24 cellular contexts compared by ENCODE assay signal in the genomic region with DNA sequence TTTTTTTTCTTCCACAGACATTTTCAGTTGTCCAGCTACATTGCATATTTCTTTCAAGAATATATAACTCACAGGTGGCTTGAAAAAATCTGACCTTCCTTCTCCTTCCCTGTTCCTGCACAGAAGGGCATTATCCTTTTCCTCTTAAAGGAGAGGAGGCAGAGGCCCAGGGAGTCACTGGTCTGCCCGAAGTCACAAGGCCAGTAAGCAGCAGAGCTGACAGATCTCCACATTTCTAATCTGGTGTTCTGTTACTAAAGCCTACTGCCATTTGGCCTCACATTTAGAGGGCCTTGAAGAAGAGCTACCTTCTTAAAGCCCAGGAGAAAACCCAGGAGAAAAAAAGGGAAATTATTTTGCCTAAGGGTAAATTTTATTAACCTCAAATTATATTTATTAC. TPM values are rescaled to one million over a fixed set of nuclear protein-coding genes. Genes with fewer than 3 reads are reported as not detected.
DNase-seq lines count a peak whose midpoint lies in the region; ATAC-seq, FAIRE-seq and TF ChIP-seq lines count a peak whose summit lies in the region.
"Had no signal": no experiment of that assay in that cellular context is flagged by ENCODE, and none has a peak within 500 bp of the region (broad histone marks: within the 10 kb centered on the region; RNA-seq: fewer than 3 reads in every experiment).

No MANE protein-coding gene starts in this region.

- no peak overlapping the region for H3K4me3 ChIP-seq in K562
- no peak overlapping the region for H3K4me3 ChIP-seq in retinal pigment epithelial cell (ENCODE audit: low read length)
- H3K4me3 ChIP-seq in vagina: no peak overlapping the region
- H3K4me3 ChIP-seq: SK-N-MC had no signal

- TF ChIP-seq POLR2A in K562 (conservative IDR thresholded peaks at IDR 0.05): no peak
- TF ChIP-seq POLR2A in vagina (IDR thresholded peaks at IDR 0.05): no peak

- no peaks in the 10 kb centered on the region for H4K20me1 ChIP-seq in K562 (replicated peaks; ENCODE audit: control insufficient read depth, insufficient read depth, low read length)

- no peak overlapping the region for H3K4me2 ChIP-seq in K562 (ENCODE audit: insufficient read depth, low read length)

- no peak for FAIRE-seq in K562 (lab: Jason Lieb, UNC)
- FAIRE-seq: GM19239 had no signal

- peaks cover 6 to 43% of the 10 kb centered on the region in 2 experiments; a peak in 4 of 5 replicates for H3K4me1 ChIP-seq in K562 (replicated peaks in 1 of 2; ENCODE audit: control insufficient read depth in 2 of 2, insufficient read depth in 2 of 2, low read length in 2 of 2)
- H3K4me1 ChIP-seq in vagina: peaks cover 39% of the 10 kb centered on the region

- TF ChIP-seq CTCF in K562 (IDR thresholded peaks at IDR 0.05 in 2 of 3, conservative IDR thresholded peaks at IDR 0.05 in 1 of 3; ENCODE audit: insufficient read depth in 2 of 3, low read depth in 1 of 3, low read length in 3 of 3) (no peak), retinal pigment epithelial cell (conservative IDR thresholded peaks at IDR 0.05; ENCODE audit: low read depth, low read length) (no peak), vagina (IDR thresholded peaks at IDR 0.05) (no peak)

- H3K9me3 ChIP-seq in K562 (replicated peaks; ENCODE audit: control insufficient read depth, insufficient read depth, low read depth, low read length): no peaks in the 10 kb centered on the region
- H3K9me3 ChIP-seq in vagina: no peaks in the 10 kb centered on the region

- H3K79me2 ChIP-seq in K562 (ENCODE audit: control insufficient read depth, insufficient read depth, low read length): peaks cover 6% of the 10 kb centered on the region; the same call in 1 of the 3 replicates

- no peaks in the 10 kb centered on the region; the same call in 2 of the 3 replicates for H3K36me3 ChIP-seq in K562 (ENCODE audit: control insufficient read depth, insufficient read depth, low read length)
- H3K36me3 ChIP-seq in vagina: no peaks in the 10 kb centered on the region

- no peak overlapping the region for H3K9ac ChIP-seq in K562 (ENCODE audit: insufficient read depth in 1 of 2, low read depth in 2 of 2, low read length in 2 of 2)

- 0 out of 3 replicates have a peak overlapping the region, but pooled peaks have one; percentile 19 for H3K27ac ChIP-seq in K562 (ENCODE audit: extremely low read depth, low read depth, low read length)
- H3K27ac ChIP-seq in vagina: no peak overlapping the region
- H3K27ac ChIP-seq: C4-2B, RWPE1, SK-N-MC had no signal

- H2AFZ ChIP-seq in K562 (ENCODE audit: low read depth, low read length): no peak overlapping the region

- no peaks in the 10 kb centered on the region for H3K9me1 ChIP-seq in K562 (ENCODE audit: control insufficient read depth, insufficient read depth, low read length)

- CTCF ChIA-PET in K562 (lab: Yijun Ruan, JAX; ENCODE audit: low intra/inter-chr PET ratio): no interaction called here

- WGBS in K562 (ENCODE audit: insufficient coverage, low coverage, missing lambda C conversion rate): 13% methylated on average over 1 of the region's 1 CpG

- intact Hi-C loops in K562 (cut with micrococcal nuclease): loop anchor here (5.0 kb wide), 1 partner anchor 45 kb away; no protein-coding TSS in a partner anchor
- intact Hi-C loops in vagina (cut with DNase I): no loop called here

- TF ChIP-seq RAD21 in K562 (CRISPR knock-in tag; conservative IDR thresholded peaks at IDR 0.05 in 1 of 2, IDR thresholded peaks at IDR 0.05 in 1 of 2): no peak

- DNase-seq in NCI-H2171 treated with DMSO at 0.1 percent for 48 hours (lab: John Stamatoyannopoulos, UW): peak; percentile 16
- DNase-seq in NCI-H2171 (lab: John Stamatoyannopoulos, UW): no peak
- DNase-seq in K562 (ENCODE audit: extremely low read depth in 1 of 4, low spot score in 3 of 4): peak in 1 of 4 experiments; percentile 48
- DNase-seq in retinal pigment epithelial cell (ENCODE audit: low read depth): peak; percentile 22
- no peak for DNase-seq in amniotic stem cell (lab: John Stamatoyannopoulos, UW)
- no peak for DNase-seq in vagina (ENCODE audit: extremely low spot score in 2 of 2)
- DNase-seq: 8988T; Calu3; CD8-positive, alpha-beta memory T cell; DMS53; GF-D8; IMR-90; NCI-H1694; NCI-H2081; NCI-H446 treated with DMSO at 0.1 percent for 48 hours; NCI-H526 treated with DMSO at 0.1 percent for 48 hours; SHP77 treated with DMSO at 0.1 percent for 48 hours had no signal

- peak; percentile 45 for ATAC-seq in K562
- no peak for ATAC-seq in GM21515 (IDR thresholded peaks at IDR 0.05; ENCODE audit: unreplicated experiment)

- POLR2A ChIA-PET in K562 (lab: Yijun Ruan, JAX): interaction anchor here (2.2 to 6.1 kb wide), 3 partner anchors 11 to 35 kb away, joined by 7 to 37 read pairs (median 10); partner anchors contain the start of genes ENDOD1 and SRSF8

- no TSS peak for BruUV-seq in K562 (replicated peaks; lab: Mats Ljungman, UMichigan)

- no peak for TF ChIP-seq EP300 in K562 (IDR thresholded peaks at IDR 0.05; ENCODE audit: low read length)

- in situ Hi-C loops in K562 (cut with MboI): no loop called here

- H3K27me3 ChIP-seq in K562 (ENCODE audit: control insufficient read depth in 2 of 2, insufficient read depth in 2 of 2, low read length in 2 of 2) (no peaks in the 10 kb centered on the region), vagina (no peaks in the 10 kb centered on the region)

TF ChIP-seq in K562, 482 proteins besides CTCF, POLR2A, EP300 and RAD21 (continues in another document):
- TF ChIP-seq RFX1 (IDR thresholded peaks at IDR 0.05) (no peak), ZNF41 (CRISPR knock-in tag; conservative IDR thresholded peaks at IDR 0.05) (no peak), FOXK2 (conservative IDR thresholded peaks at IDR 0.05 in 1 of 2, IDR thresholded peaks at IDR 0.05 in 1 of 2; ENCODE audit: low read depth in 2 of 2) (no peak)

RNA-seq across cellular contexts. Expression of gene ENDOD1, which starts 12.3 kb away (rescaled TPM):
- total RNA-seq in K562 (2011; cell fraction: chromatin; rRNA removed; ENCODE audit: low replicate concordance): 11.0 and 14.5 TPM in 2 replicates
- 14.3 and 16.5 TPM in 2 replicates for total RNA-seq in K562 (2011; cell fraction: nucleolus; rRNA removed)
- 18.3 and 21.3 TPM in 2 replicates for total RNA-seq in K562 (2011; cell fraction: nucleoplasm; rRNA removed)
- 9.8 and 10.3 TPM in 2 replicates for total RNA-seq in K562 (2014; rRNA removed)
- 11.8 and 12.2 TPM in 2 replicates for total RNA-seq in K562 (2014; rRNA removed; fragmentation: Illumina TruSeq; extraction: Trizol)
- total RNA-seq in K562 (2015; rRNA removed; fragmentation: Illumina TruSeq; extraction: Trizol): 8.3 and 8.4 TPM in 2 replicates
- 9.7 and 10.5 TPM in 2 replicates for total RNA-seq in K562 (2021)
- polyA plus RNA-seq in K562 (2011; rRNA removed): 9.4 and 10.3 TPM in 2 replicates
- 5.9 and 8.7 TPM in 2 replicates for polyA plus RNA-seq in K562 (2011; cell fraction: cytosol; rRNA removed)
- 5.8 and 9.7 TPM in 2 replicates for polyA plus RNA-seq in K562 (2011; cell fraction: nucleus; rRNA removed)
- polyA plus RNA-seq in K562 (2012): 7.6 and 8.2 TPM in 2 replicates
- 8.1 and 9.3 TPM in 2 replicates for polyA plus RNA-seq in K562 (2014; fragmentation: Illumina TruSeq; extraction: Trizol)
- 1 to 10 TPM; 4.2 to 4.4 TPM for polyA plus RNA-seq in K562 (2014; fragmentation: Nextera tagmentation; extraction: Ambion mirVana)
- polyA plus RNA-seq in K562 (2014; rRNA removed): 5.1 and 5.2 TPM in 2 replicates
- polyA minus RNA-seq in K562 (2011; rRNA and poly(A)+ RNA removed): 16.0 and 20.7 TPM in 2 replicates
- 8.1 and 8.5 TPM in 2 replicates for polyA minus RNA-seq in K562 (2011; cell fraction: cytosol; rRNA and poly(A)+ RNA removed)
- 6.1 and 14.1 TPM in 2 replicates for polyA minus RNA-seq in K562 (2011; cell fraction: nucleus; rRNA and poly(A)+ RNA removed)
- total RNA-seq in vagina: 47.9 TPM

RNA-seq across cellular contexts. Expression of gene SRSF8, which starts 35.2 kb away (rescaled TPM):
- total RNA-seq in K562 (2011; cell fraction: chromatin; rRNA removed; ENCODE audit: low replicate concordance): 18.0 and 21.3 TPM in 2 replicates
- total RNA-seq in K562 (2011; cell fraction: nucleolus; rRNA removed): 14.9 and 15.5 TPM in 2 replicates
- 18.6 and 27.9 TPM in 2 replicates for total RNA-seq in K562 (2011; cell fraction: nucleoplasm; rRNA removed)
- total RNA-seq in K562 (2014; rRNA removed): 15.1 and 18.0 TPM in 2 replicates
- total RNA-seq in K562 (2014; rRNA removed; fragmentation: Illumina TruSeq; extraction: Trizol): 27.9 and 32.6 TPM in 2 replicates
- 22.2 and 24.9 TPM in 2 replicates for total RNA-seq in K562 (2015; rRNA removed; fragmentation: Illumina TruSeq; extraction: Trizol)
- 43.9 and 44.4 TPM in 2 replicates for total RNA-seq in K562 (2021)
- 50.4 and 53.4 TPM in 2 replicates for polyA plus RNA-seq in K562 (2011; rRNA removed)
- polyA plus RNA-seq in K562 (2011; cell fraction: cytosol; rRNA removed): 42.0 and 46.4 TPM in 2 replicates
- 19.6 and 35.2 TPM in 2 replicates for polyA plus RNA-seq in K562 (2011; cell fraction: nucleus; rRNA removed)
- polyA plus RNA-seq in K562 (2012): 34.9 and 41.9 TPM in 2 replicates
- 41.1 and 42.8 TPM in 2 replicates for polyA plus RNA-seq in K562 (2014; fragmentation: Illumina TruSeq; extraction: Trizol)
- 10 to 100 TPM; 23.5 to 24.1 TPM for polyA plus RNA-seq in K562 (2014; fragmentation: Nextera tagmentation; extraction: Ambion mirVana)
- polyA plus RNA-seq in K562 (2014; rRNA removed): 37.1 and 42.8 TPM in 2 replicates
- polyA minus RNA-seq in K562 (2011; rRNA and poly(A)+ RNA removed): 27.0 and 28.4 TPM in 2 replicates
- 8.5 and 21.3 TPM in 2 replicates for polyA minus RNA-seq in K562 (2011; cell fraction: cytosol; rRNA and poly(A)+ RNA removed)
- polyA minus RNA-seq in K562 (2011; cell fraction: nucleus; rRNA and poly(A)+ RNA removed): 8.3 and 14.8 TPM in 2 replicates
- 35.1 TPM for total RNA-seq in vagina

RNA-seq across cellular contexts. Expression of gene KDM4F, which starts 52.7 kb away (rescaled TPM):
- total RNA-seq in K562 (2011; cell fraction: chromatin; rRNA removed; ENCODE audit: low replicate concordance): not detected in 2 replicates
- not detected in 2 replicates for total RNA-seq in K562 (2011; cell fraction: nucleolus; rRNA removed)
- not detected in 2 replicates for total RNA-seq in K562 (2011; cell fraction: nucleoplasm; rRNA removed)
- not detected in 2 replicates for total RNA-seq in K562 (2014; rRNA removed)
- total RNA-seq in K562 (2014; rRNA removed; fragmentation: Illumina TruSeq; extraction: Trizol): not detected in 2 replicates
- total RNA-seq in K562 (2015; rRNA removed; fragmentation: Illumina TruSeq; extraction: Trizol): not detected in 2 replicates
- total RNA-seq in K562 (2021): not detected in 2 replicates
- polyA plus RNA-seq in K562 (2011; rRNA removed): not detected in 2 replicates
- polyA plus RNA-seq in K562 (2011; cell fraction: cytosol; rRNA removed): not detected in 2 replicates
- polyA plus RNA-seq in K562 (2011; cell fraction: nucleus; rRNA removed): not detected in 2 replicates
- polyA plus RNA-seq in K562 (2012): not detected in 2 replicates
- polyA plus RNA-seq in K562 (2014; fragmentation: Illumina TruSeq; extraction: Trizol): not detected in 2 replicates
- not detected for polyA plus RNA-seq in K562 (2014; fragmentation: Nextera tagmentation; extraction: Ambion mirVana)
- not detected in 2 replicates for polyA plus RNA-seq in K562 (2014; rRNA removed)
- polyA minus RNA-seq in K562 (2011; rRNA and poly(A)+ RNA removed): not detected in 2 replicates
- polyA minus RNA-seq in K562 (2011; cell fraction: cytosol; rRNA and poly(A)+ RNA removed): not detected in 2 replicates
- not detected in 2 replicates for polyA minus RNA-seq in K562 (2011; cell fraction: nucleus; rRNA and poly(A)+ RNA removed)
- not detected for total RNA-seq in vagina
- total RNA-seq: Calu3; CD8-positive, alpha-beta memory T cell; H4; IMR-90; M059J had no signal
- polyA plus RNA-seq: CD8-positive, alpha-beta memory T cell; IMR-90 had no signal

Comparison
In these comparisons a context has a peak if more than half of its experiments do, and no peak if none do; other contexts are left out.
1. DNase-seq: peak in NCI-H2171 treated with DMSO at 0.1 percent for 48 hours (single experiment) and retinal pigment epithelial cell (single experiment); none in NCI-H2171 (single experiment), amniotic stem cell (single experiment) and vagina (0 of 2).